In the genomic region with DNA sequence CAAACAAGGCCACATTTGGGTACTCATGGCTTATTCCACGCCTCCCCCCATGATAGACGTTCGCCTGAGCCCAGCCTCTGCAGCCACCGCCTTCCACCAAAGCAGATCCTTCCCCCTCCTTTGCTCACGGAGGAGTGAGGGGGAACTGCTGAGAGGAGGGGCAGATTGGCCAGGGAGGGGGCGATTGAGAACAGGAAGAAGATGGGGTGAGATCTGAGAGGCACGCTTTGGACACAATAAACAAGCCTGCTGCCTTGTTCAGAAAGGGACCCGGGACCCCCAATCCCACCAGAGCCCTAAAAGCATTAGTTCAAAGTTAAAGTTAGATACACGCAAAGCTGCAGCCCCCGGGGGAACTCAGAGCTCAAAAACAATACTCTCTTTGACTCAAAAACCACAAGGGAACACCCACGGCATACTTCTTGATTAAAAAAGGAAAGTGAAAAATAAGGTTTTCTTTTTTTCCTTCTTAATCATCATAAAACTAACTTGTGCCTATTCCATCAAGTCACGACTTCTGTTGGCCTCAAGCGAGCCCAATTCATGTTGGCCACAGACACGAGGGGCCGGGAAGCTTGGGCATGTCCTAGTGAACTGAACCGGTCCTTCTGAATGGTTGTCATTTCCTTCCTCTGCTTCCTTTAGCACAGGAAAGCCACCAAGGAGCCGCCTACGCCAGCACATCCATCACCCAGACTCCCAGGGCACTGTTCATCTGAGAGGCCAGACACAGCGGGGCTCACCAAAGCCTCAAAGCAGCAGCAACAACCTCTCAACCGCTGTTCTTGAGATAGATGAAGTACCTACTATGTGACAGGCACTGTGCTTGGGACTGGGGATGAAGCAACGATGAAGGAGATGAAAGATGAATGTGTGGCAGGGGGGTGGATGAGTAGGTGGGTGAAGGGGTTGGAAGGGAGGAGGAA, we compare ENCODE assay signal across 10 cellular contexts. TPM values are rescaled to one million over a fixed set of nuclear protein-coding genes. Genes with fewer than 3 reads are reported as not detected.
DNase-seq lines count a peak whose midpoint lies in the region; ATAC-seq and TF ChIP-seq lines count a peak whose summit lies in the region.
"Had no signal": no experiment of that assay in that cellular context is flagged by ENCODE, and none has a peak within 500 bp of the region (broad histone marks: within the 10 kb centered on the region; RNA-seq: fewer than 3 reads in every experiment).

No MANE protein-coding gene starts in this region.

- peaks cover 71% of the 10 kb centered on the region for H3K36me3 ChIP-seq in OCI-LY3 (replicated peaks; ENCODE audit: low read depth, low read length)
- H3K36me3 ChIP-seq in left lung: no peaks in the 10 kb centered on the region
- H3K36me3 ChIP-seq: gastrocnemius medialis, suprapubic skin had no signal

- DNase-seq in osteocyte (ENCODE audit: extremely low spot score, unreplicated experiment) (no peak), left lung (no peak), RKO (ENCODE audit: low spot score) (no peak), HCEC 1CT (no peak)

- H3K9me3 Mint-ChIP-seq in activated naive CD8-positive, alpha-beta T cell (ENCODE audit: low read depth): no peaks in the 10 kb centered on the region
- no peaks in the 10 kb centered on the region for H3K9me3 Mint-ChIP-seq in osteocyte (ENCODE audit: unreplicated experiment)

- ATAC-seq in GM19351 (IDR thresholded peaks at IDR 0.05; ENCODE audit: unreplicated experiment) (peak; percentile 42), GM19455 (IDR thresholded peaks at IDR 0.05; ENCODE audit: unreplicated experiment) (no peak), left lung (no peak)
- ATAC-seq: gastrocnemius medialis had no signal

- H3K27ac ChIP-seq in OCI-LY3 (ENCODE audit: low read length): peak overlapping the region; percentile 44
- peak overlapping the region in 1 of 2 donors; percentile 45 for H3K27ac ChIP-seq in left lung
- H3K27ac ChIP-seq: gastrocnemius medialis, suprapubic skin had no signal

- peak overlapping the region; percentile 52 for H3K4me3 ChIP-seq in OCI-LY3 (ENCODE audit: low read length)
- no peak overlapping the region for H3K4me3 ChIP-seq in left lung
- H3K4me3 ChIP-seq: gastrocnemius medialis, suprapubic skin had no signal

- H3K4me2 ChIP-seq in OCI-LY3 (ENCODE audit: low read length): peak overlapping the region; percentile 84

- H3K27ac Mint-ChIP-seq in activated naive CD8-positive, alpha-beta T cell: peak overlapping the region; percentile 99
- peak overlapping the region; percentile 56 for H3K27ac Mint-ChIP-seq in osteocyte (ENCODE audit: unreplicated experiment)

- H4K20me1 ChIP-seq in OCI-LY3 (ENCODE audit: insufficient read depth, low read length): peaks cover 94% of the 10 kb centered on the region

- H3K9me3 ChIP-seq in OCI-LY3 (ENCODE audit: insufficient read depth, low read length): no peaks in the 10 kb centered on the region
- no peaks in the 10 kb centered on the region for H3K9me3 ChIP-seq in left lung
- H3K9me3 ChIP-seq: gastrocnemius medialis, suprapubic skin had no signal

- H2AFZ ChIP-seq in OCI-LY3 (ENCODE audit: low read depth, low read length): no peak overlapping the region

- peak overlapping the region; percentile 29; the same call in 1 of the 2 replicates for H3K9ac ChIP-seq in OCI-LY3 (ENCODE audit: low read length)

- H3K79me2 ChIP-seq in OCI-LY3 (ENCODE audit: low read length): peaks cover 86% of the 10 kb centered on the region

- H3K4me1 ChIP-seq in OCI-LY3 (ENCODE audit: low read length) (peaks cover 63% of the 10 kb centered on the region), left lung (peaks cover 12 to 52% of the 10 kb centered on the region in 2 donors)

- intact Hi-C loops in left lung (cut with DNase I): no loop called here

- peak overlapping the region; percentile 74 for H3K4me3 Mint-ChIP-seq in activated naive CD8-positive, alpha-beta T cell
- no peak overlapping the region for H3K4me3 Mint-ChIP-seq in osteocyte (ENCODE audit: unreplicated experiment)

- H3K27me3 Mint-ChIP-seq in activated naive CD8-positive, alpha-beta T cell: no peaks in the 10 kb centered on the region
- peaks cover 8% of the 10 kb centered on the region for H3K27me3 Mint-ChIP-seq in osteocyte (ENCODE audit: unreplicated experiment)

- peaks cover 96% of the 10 kb centered on the region for H3K4me1 Mint-ChIP-seq in activated naive CD8-positive, alpha-beta T cell (ENCODE audit: low read depth)
- H3K4me1 Mint-ChIP-seq in osteocyte (ENCODE audit: unreplicated experiment): peaks cover 15% of the 10 kb centered on the region

- peaks cover 25% of the 10 kb centered on the region for H3K36me3 Mint-ChIP-seq in activated naive CD8-positive, alpha-beta T cell
- H3K36me3 Mint-ChIP-seq in osteocyte (ENCODE audit: unreplicated experiment): no peaks in the 10 kb centered on the region

- TF ChIP-seq CTCF in OCI-LY3 (IDR thresholded peaks at IDR 0.05; ENCODE audit: low read depth, low read length): no peak
- TF ChIP-seq CTCF in osteocyte (IDR thresholded peaks at IDR 0.05): no peak
- TF ChIP-seq CTCF in left lung (IDR thresholded peaks at IDR 0.05): no peak

- H3K27me3 ChIP-seq in OCI-LY3 (ENCODE audit: low read depth, low read length) (no peaks in the 10 kb centered on the region), left lung (no peaks in the 10 kb centered on the region)
- H3K27me3 ChIP-seq: gastrocnemius medialis, suprapubic skin had no signal

RNA-seq across cellular contexts. Expression of a gene that starts 44.7 kb away (rescaled TPM):
- total RNA-seq in osteocyte: 0.34 and 0.89 TPM in 2 replicates
- total RNA-seq in left lung: 1 to 10 TPM; 5.3 to 6.9 TPM
